In the genomic region with DNA sequence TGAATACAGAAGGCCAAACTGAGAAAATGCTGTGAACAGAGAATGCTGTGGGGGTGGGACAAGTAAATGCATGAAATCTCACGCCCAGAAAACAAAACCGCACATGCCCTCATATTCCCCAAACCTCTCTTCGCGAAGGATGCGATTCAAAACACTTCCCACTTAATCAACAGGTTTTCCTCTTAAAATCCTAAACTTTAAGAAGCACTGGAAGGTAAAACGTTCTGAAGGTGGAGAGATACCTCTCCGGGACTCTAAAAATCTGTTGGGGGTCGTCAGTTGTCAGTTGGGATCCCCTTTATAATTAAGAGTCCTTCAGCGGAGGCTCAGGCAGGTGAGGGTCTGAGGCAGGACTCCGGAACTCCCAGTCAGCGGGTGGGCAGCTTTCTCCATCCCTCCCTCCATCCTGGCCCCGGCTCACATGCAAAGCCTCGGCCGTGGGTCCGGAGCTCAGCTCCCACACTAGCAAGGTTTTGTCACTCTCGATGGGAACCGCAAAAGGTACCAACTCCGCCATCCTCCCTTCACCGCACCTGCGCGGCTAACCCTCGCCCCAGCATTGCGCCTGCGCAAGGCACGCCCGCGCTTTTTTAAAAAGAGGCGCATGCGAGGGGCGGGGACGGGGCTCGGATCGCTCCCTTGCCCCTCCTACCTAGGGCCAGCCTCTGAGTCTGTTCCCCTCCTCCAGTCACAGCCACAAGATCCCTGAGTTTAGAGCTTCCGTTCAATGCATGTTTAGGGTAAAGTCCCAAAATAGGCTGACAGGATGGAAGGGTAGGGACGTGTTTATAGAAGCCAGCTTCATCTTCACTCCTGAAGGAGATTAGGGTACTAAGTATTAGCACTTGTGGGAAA, we compare ENCODE assay signal across 8 cellular contexts. TPM values are rescaled to one million over a fixed set of nuclear protein-coding genes. Genes with fewer than 3 reads are reported as not detected.
A peak's percentile ranks its signal among the peaks of the same experiment; 100 is the strongest.
DNase-seq lines count a peak whose midpoint lies in the region; ATAC-seq and TF ChIP-seq lines count a peak whose summit lies in the region.

Gene RDM1, minus strand, starts transcription at position 563 of the 855 bp plus-strand sequence. Its CDS starts 46 bp downstream, at position 517.

- CTCF ChIA-PET in CD8-positive, alpha-beta T cell (lab: Charles Lee): interaction anchor here (1.2 to 2.1 kb wide), 3 partner anchors 15 to 672 kb away, joined by 3 to 5 read pairs (median 4); no protein-coding TSS in a partner anchor
- CTCF ChIA-PET in activated naive CD4-positive, alpha-beta T cell treated with anti-CD3 and anti-CD28 coated beads for 36 hours (lab: Charles Lee): interaction anchor here (0.6 to 1.5 kb wide), 5 partner anchors 39 to 189 kb away, joined by 3 to 5 read pairs (median 3); no protein-coding TSS in a partner anchor

- peaks cover 9% of the 10 kb centered on the region for H3K4me1 ChIP-seq in CD8-positive, alpha-beta T cell (ENCODE audit: insufficient read depth, low read length)
- H3K4me1 ChIP-seq in cardiac muscle cell (ENCODE audit: low read depth) (peaks cover 3% of the 10 kb centered on the region), upper lobe of left lung (peaks cover 11 to 15% (median 13%) of the 10 kb centered on the region in 4 donors)

- H3K4me3 Mint-ChIP-seq in CD8-positive, alpha-beta T cell: peak within 1 kb of the TSS; percentile 83
- H3K4me3 Mint-ChIP-seq in activated naive CD4-positive, alpha-beta T cell treated with anti-CD3 and anti-CD28 coated beads for 36 hours: peak within 1 kb of the TSS; percentile 82

- no peaks in the 10 kb centered on the region for H3K27me3 ChIP-seq in CD8-positive, alpha-beta T cell (ENCODE audit: insufficient read depth, low read length)
- no peaks in the 10 kb centered on the region for H3K27me3 ChIP-seq in cardiac muscle cell
- H3K27me3 ChIP-seq in upper lobe of left lung: no peaks in the 10 kb centered on the region

- peak within 1 kb of the TSS; percentile 57 for H3K27ac Mint-ChIP-seq in CD8-positive, alpha-beta T cell
- H3K27ac Mint-ChIP-seq in activated naive CD4-positive, alpha-beta T cell treated with anti-CD3 and anti-CD28 coated beads for 36 hours: peak within 1 kb of the TSS; percentile 43

- DNase-seq in CD8-positive, alpha-beta T cell: peak; percentile 61 to 89 (median 73)
- DNase-seq in NCI-H1048 (lab: John Stamatoyannopoulos, UW): peak; percentile 60
- DNase-seq in SK-N-DZ (ENCODE audit: low spot score): peak; percentile 38
- peak; percentile 96 for DNase-seq in activated naive CD4-positive, alpha-beta T cell treated with anti-CD3 and anti-CD28 coated beads for 36 hours
- DNase-seq in cardiac muscle cell (ENCODE audit: low read depth in 1 of 2, low spot score in 1 of 2): peak; percentile 81 to 89
- peak; percentile 28 to 92 (median 52) for DNase-seq in posterior cingulate gyrus
- DNase-seq in upper lobe of left lung: peak; percentile 61 to 90

- H3K4me3 ChIP-seq in CD8-positive, alpha-beta T cell (ENCODE audit: low read depth, low read length): peak within 1 kb of the TSS; percentile 64
- H3K4me3 ChIP-seq in cardiac muscle cell (peak within 1 kb of the TSS; percentile 36), upper lobe of left lung (peak within 1 kb of the TSS in 3 of 4 donors; percentile 34 to 50 (median 44))

- no peak for TF ChIP-seq CTCF in CD8-positive, alpha-beta T cell (IDR thresholded peaks at IDR 0.05)
- TF ChIP-seq CTCF in cardiac muscle cell (IDR thresholded peaks at IDR 0.05; ENCODE audit: low read depth, low read length) (no peak), upper lobe of left lung (IDR thresholded peaks at IDR 0.05) (no peak)

- intact Hi-C loops in CD8-positive, alpha-beta T cell (cut with DNase I, micrococcal nuclease): loop anchor here (2.0 to 5.0 kb wide), 4 partner anchors 33 to 83 kb away; partner anchors contain the start of gene CCL5 (in 1 of the 2)
- intact Hi-C loops in activated naive CD4-positive, alpha-beta T cell treated with anti-CD3 and anti-CD28 coated beads for 36 hours (cut with micrococcal nuclease): loop anchor here (5.0 to 10.0 kb wide), 2 partner anchors 56 to 83 kb away; no protein-coding TSS in a partner anchor
- intact Hi-C loops in posterior cingulate gyrus (cut with DNase I): no loop called here

- WGBS in upper lobe of left lung, 2 donors: 3 to 5% methylated on average over 11 to 35 of the region's 35 CpGs

- peaks cover 18% of the 10 kb centered on the region for H3K4me1 Mint-ChIP-seq in CD8-positive, alpha-beta T cell (ENCODE audit: low read depth)
- peaks cover 15% of the 10 kb centered on the region for H3K4me1 Mint-ChIP-seq in activated naive CD4-positive, alpha-beta T cell treated with anti-CD3 and anti-CD28 coated beads for 36 hours (ENCODE audit: low read depth)

- H3K9me3 Mint-ChIP-seq in CD8-positive, alpha-beta T cell: no peaks in the 10 kb centered on the region
- H3K9me3 Mint-ChIP-seq in activated naive CD4-positive, alpha-beta T cell treated with anti-CD3 and anti-CD28 coated beads for 36 hours: no peaks in the 10 kb centered on the region

- TF ChIP-seq POLR2A in upper lobe of left lung (IDR thresholded peaks at IDR 0.05): no peak

- H3K27ac ChIP-seq in CD8-positive, alpha-beta T cell (ENCODE audit: low read depth, low read length): no peak within 1 kb of the TSS
- no peak within 1 kb of the TSS for H3K27ac ChIP-seq in cardiac muscle cell
- H3K27ac ChIP-seq in upper lobe of left lung: no peak within 1 kb of the TSS

- no peaks in the 10 kb centered on the region for H3K36me3 ChIP-seq in CD8-positive, alpha-beta T cell (ENCODE audit: insufficient read depth, low read length)
- H3K36me3 ChIP-seq in cardiac muscle cell (no peaks in the 10 kb centered on the region), upper lobe of left lung (no peaks in the 10 kb centered on the region)

- no peaks in the 10 kb centered on the region for H3K36me3 Mint-ChIP-seq in CD8-positive, alpha-beta T cell
- peaks cover 2% of the 10 kb centered on the region for H3K36me3 Mint-ChIP-seq in activated naive CD4-positive, alpha-beta T cell treated with anti-CD3 and anti-CD28 coated beads for 36 hours (ENCODE audit: low read depth)

- no peaks in the 10 kb centered on the region for H3K27me3 Mint-ChIP-seq in CD8-positive, alpha-beta T cell (ENCODE audit: low read depth)
- H3K27me3 Mint-ChIP-seq in activated naive CD4-positive, alpha-beta T cell treated with anti-CD3 and anti-CD28 coated beads for 36 hours (ENCODE audit: low read depth): peaks cover 5% of the 10 kb centered on the region

- TF ChIP-seq EP300 in upper lobe of left lung (IDR thresholded peaks at IDR 0.05): no peak

- ATAC-seq in CD8-positive, alpha-beta T cell: peak; percentile 96
- ATAC-seq in GM21717 (IDR thresholded peaks at IDR 0.05; ENCODE audit: unreplicated experiment): peak; percentile 44
- ATAC-seq in upper lobe of left lung (ENCODE audit: low FRiP score in 2 of 2): peak; percentile 74 to 86

- POLR2A ChIA-PET in CD8-positive, alpha-beta T cell (lab: Charles Lee): interaction anchor here (0.9 to 2.0 kb wide), 5 partner anchors 15 to 59 kb away, joined by 3 to 8 read pairs (median 4); partner anchors contain the start of gene CCL5

- no peaks in the 10 kb centered on the region for H3K9me3 ChIP-seq in CD8-positive, alpha-beta T cell (ENCODE audit: low read length)
- H3K9me3 ChIP-seq in cardiac muscle cell (ENCODE audit: low read depth) (no peaks in the 10 kb centered on the region), upper lobe of left lung (no peaks in the 10 kb centered on the region)

RNA-seq across cellular contexts. Expression of gene RDM1, which starts in this region (rescaled TPM):
- under 1 TPM in 1 of 2 experiments, not detected in 1; 0.27 TPM for total RNA-seq in CD8-positive, alpha-beta T cell
- 1.6 and 1.8 TPM in 2 replicates for polyA plus RNA-seq in SK-N-DZ (2014; cell fraction: cytosol; rRNA removed)
- polyA plus RNA-seq in SK-N-DZ (2014; cell fraction: nucleus; rRNA removed): 1.6 and 3.9 TPM in 2 replicates
- 10 to 100 TPM; 18.6 to 21.6 TPM for total RNA-seq in activated naive CD4-positive, alpha-beta T cell treated with anti-CD3 and anti-CD28 coated beads for 36 hours
- total RNA-seq in cardiac muscle cell (0.35 and 6.4 TPM in 2 replicates), upper lobe of left lung (not detected)
- 2.6 and 17.8 TPM in 2 replicates for polyA plus RNA-seq in cardiac muscle cell

Comparison
In these comparisons a context has a peak if more than half of its experiments do, and no peak if none do; other contexts are left out.
1. Peak in DNase-seq, ATAC-seq and H3K4me3 ChIP-seq in CD8-positive, alpha-beta T cell; RNA of the gene not detected or under 1 TPM.
2. Peak in DNase-seq, ATAC-seq and H3K4me3 ChIP-seq in upper lobe of left lung; RNA of the gene not detected or under 1 TPM.
3. ATAC-seq: peak in every context shown above with its lines; median percentile 96 in CD8-positive, alpha-beta T cell; 80 in upper lobe of left lung; 44 in GM21717.
4. DNase-seq: peak in every context shown above with its lines; median percentile 96 in activated naive CD4-positive, alpha-beta T cell treated with anti-CD3 and anti-CD28 coated beads for 36 hours; 85 in cardiac muscle cell; 76 in upper lobe of left lung; 73 in CD8-positive, alpha-beta T cell; 60 in NCI-H1048; 52 in posterior cingulate gyrus; 38 in SK-N-DZ.